Comparison of ENCODE assay signal across 8 cellular contexts in the genomic region with DNA sequence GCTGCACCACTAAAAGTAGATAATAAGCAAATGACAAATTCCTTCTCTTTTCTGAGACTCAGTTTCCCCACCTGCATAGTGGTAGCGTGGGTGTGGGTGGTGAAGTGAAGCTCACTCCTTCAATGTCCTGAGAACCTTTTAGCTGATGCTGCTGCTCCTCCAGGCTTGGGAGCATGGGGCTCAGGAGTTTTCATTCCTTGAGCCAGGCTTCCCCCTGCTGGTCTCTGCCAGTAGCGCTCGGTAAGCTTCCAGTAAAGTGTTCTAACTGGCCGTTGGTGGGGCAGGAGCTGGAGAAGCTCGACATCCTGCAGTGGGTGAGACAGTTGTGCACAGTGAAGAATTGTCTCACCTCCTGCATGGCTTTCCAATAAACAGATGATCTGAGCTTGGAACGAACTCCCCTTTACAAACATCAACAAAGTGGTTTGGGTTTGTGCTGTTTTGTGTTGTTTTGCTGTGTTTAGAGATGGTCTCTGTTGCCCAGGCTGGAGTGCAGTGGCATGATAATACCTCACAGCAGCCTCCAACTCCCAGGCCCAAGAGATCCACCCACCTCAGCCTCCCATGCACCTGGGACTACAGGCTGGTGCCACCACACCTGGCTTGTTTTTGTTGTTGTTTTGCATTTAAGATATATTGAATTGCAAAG. TPM values are rescaled to one million over a fixed set of nuclear protein-coding genes. Genes with fewer than 3 reads are reported as not detected.
A peak's percentile ranks its signal among the peaks of the same experiment; 100 is the strongest.
DNase-seq lines count a peak whose midpoint lies in the region; ATAC-seq and TF ChIP-seq lines count a peak whose summit lies in the region.

No MANE protein-coding gene starts in this region.

- intact Hi-C loops in left ventricle myocardium inferior (cut with micrococcal nuclease), result loop anchor here (5.0 kb wide), 2 partner anchors 130 to 205 kb away; a partner anchor contains a TSS
- intact Hi-C loops in sciatic nerve (cut with DNase I), result loop anchor here (5.0 to 10.0 kb wide), 2 partner anchors 145 to 207 kb away; a partner anchor contains a TSS

- no peaks in the 10 kb centered on the region for H3K9me3 ChIP-seq in adipocyte (ENCODE audit: control insufficient read depth, low read length)
- no peaks in the 10 kb centered on the region for H3K9me3 ChIP-seq in left ventricle myocardium inferior (replicated peaks)

- ATAC-seq in HG02623 (IDR thresholded peaks at IDR 0.05; ENCODE audit: unreplicated experiment) (peak; percentile 98), sciatic nerve (peak; percentile 95)

- DNase-seq in NCI-H1417 (lab: John Stamatoyannopoulos, UW) (peak; percentile 54 to 75 (median 75)), NCI-H1417 treated with DMSO at 0.1 percent for 48 hours (lab: John Stamatoyannopoulos, UW) (no peak), NCI-H1092 treated with DMSO at 0.1 percent for 48 hours (lab: John Stamatoyannopoulos, UW) (peak; percentile 47), T follicular helper cell (ENCODE audit: low read depth) (peak; percentile 56), adipocyte (ENCODE audit: low read depth) (peak; percentile 93), left ventricle myocardium inferior (peak; percentile 79), sciatic nerve (ENCODE audit: low spot score) (peak; percentile 90)

- H3K27me3 ChIP-seq in adipocyte (replicated peaks; ENCODE audit: control insufficient read depth, insufficient read depth, low read length) (no peaks in the 10 kb centered on the region), left ventricle myocardium inferior (ENCODE audit: low read depth) (no peaks in the 10 kb centered on the region)

- H3K36me3 ChIP-seq in adipocyte (ENCODE audit: control insufficient read depth, insufficient read depth, low read length, severe bottlenecking), result no peaks in the 10 kb centered on the region
- H3K36me3 ChIP-seq in left ventricle myocardium inferior, result no peaks in the 10 kb centered on the region

- H3K4me3 ChIP-seq in adipocyte (ENCODE audit: low read length) (no peak overlapping the region), left ventricle myocardium inferior (no peak overlapping the region)

- H3K4me1 ChIP-seq in adipocyte (ENCODE audit: control insufficient read depth, insufficient read depth, low read length) (no peaks in the 10 kb centered on the region), left ventricle myocardium inferior (no peaks in the 10 kb centered on the region)

- peak; percentile 90 for TF ChIP-seq CTCF in left ventricle myocardium inferior (IDR thresholded peaks at IDR 0.05; ENCODE audit: borderline replicate concordance)

- no peak overlapping the region for H3K27ac ChIP-seq in left ventricle myocardium inferior (replicated peaks)

- no peak overlapping the region for H3K9ac ChIP-seq in adipocyte (ENCODE audit: low read length)

RNA-seq across cellular contexts. Expression of a gene that starts 34.6 kb away (rescaled TPM):
- 477 TPM for total RNA-seq in left ventricle myocardium inferior
- total RNA-seq in sciatic nerve, result 3,484 TPM
